ENCODE assay signal across 9 cellular contexts in the genomic region with DNA sequence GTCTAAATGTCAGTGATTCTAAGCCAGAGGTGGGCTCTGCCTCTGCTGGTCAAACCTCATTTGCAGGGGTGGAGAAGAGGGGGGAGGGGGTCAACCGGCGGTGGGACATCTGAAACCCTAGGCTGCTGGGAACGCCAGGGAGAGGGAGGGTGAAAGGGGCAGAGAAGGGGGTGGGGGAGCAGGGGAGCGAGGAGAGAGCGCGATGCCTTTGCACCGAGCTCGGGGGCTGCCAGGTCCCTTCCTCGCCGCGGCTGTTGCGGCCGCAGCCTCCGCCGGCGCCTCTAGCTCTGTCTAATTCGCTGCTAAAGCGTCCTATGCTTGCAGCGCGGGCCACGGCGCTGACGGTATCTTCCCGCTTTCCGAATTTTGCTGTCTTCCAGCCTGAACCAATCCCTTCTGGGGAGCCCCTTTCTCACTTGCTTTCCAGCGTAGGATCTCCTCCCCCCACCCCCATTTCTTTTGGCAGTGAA. TPM values are rescaled to one million over a fixed set of nuclear protein-coding genes. Genes with fewer than 3 reads are reported as not detected.
DNase-seq lines count a peak whose midpoint lies in the region; ATAC-seq and TF ChIP-seq lines count a peak whose summit lies in the region.
"Had no signal": no experiment of that assay in that cellular context is flagged by ENCODE, and none has a peak within 500 bp of the region (broad histone marks: within the 10 kb centered on the region; RNA-seq: fewer than 3 reads in every experiment).

A gene (minus strand): TSS at position 11 of the 470 bp plus-strand sequence. CDS start 738 bp downstream, outside the sequence.

- DNase-seq in CD14-positive monocyte (ENCODE audit: low spot score) (no peak), NOMO-1 treated with dmso at 0.1 percent for 144 hours (lab: John Stamatoyannopoulos, UW; ENCODE audit: unreplicated experiment) (peak; percentile 26), foreskin fibroblast (peak in 1 of 2 donors; percentile 45), occipital lobe (lab: John Stamatoyannopoulos, UW) (peak; percentile 5), LoVo (ENCODE audit: low spot score) (no peak), SW480 (ENCODE audit: low spot score) (no peak)
- DNase-seq in stimulated activated naive CD8-positive, alpha-beta T cell treated with anti-CD3 and anti-CD28 coated beads, Interleukin-15, Interleukin-2, amounts not matched to agents 100 U/mL and 50 U/mL, for 24 hours = no peak

- H3K4me1 Mint-ChIP-seq in CD14-positive monocyte = peaks cover 18% of the 10 kb centered on the region

- TF ChIP-seq CTCF in CD14-positive monocyte (IDR thresholded peaks at IDR 0.05) (no peak), foreskin fibroblast (IDR thresholded peaks at IDR 0.05; ENCODE audit: low read depth, low read length) (no peak)

- peak within 1 kb of the TSS; percentile 29 to 52 for H3K4me3 ChIP-seq in foreskin fibroblast (ENCODE audit: low read depth in 1 of 2, low read length in 2 of 2)

- no peak for ATAC-seq in HG02623 (IDR thresholded peaks at IDR 0.05; ENCODE audit: unreplicated experiment)
- no peak for ATAC-seq in stimulated activated naive CD8-positive, alpha-beta T cell treated with anti-CD3 and anti-CD28 coated beads, Interleukin-15, Interleukin-2, amounts not matched to agents 100 U/mL and 50 U/mL, for 24 hours

- H3K36me3 Mint-ChIP-seq in CD14-positive monocyte = peaks cover 0 to 2% of the 10 kb centered on the region in 2 donors

- intact Hi-C loops in CD14-positive monocyte (cut with micrococcal nuclease) = no loop called here

- H3K4me3 Mint-ChIP-seq in CD14-positive monocyte = peak within 1 kb of the TSS; percentile 59 to 87

- H3K27ac Mint-ChIP-seq in CD14-positive monocyte = no peak within 1 kb of the TSS

- peaks cover 42 to 50% (median 44%) of the 10 kb centered on the region in 3 donors for H3K27me3 Mint-ChIP-seq in CD14-positive monocyte (ENCODE audit: low read depth in 3 of 3)

- peaks cover 7 to 26% (median 20%) of the 10 kb centered on the region in 7 donors for H3K9me3 Mint-ChIP-seq in CD14-positive monocyte

RNA-seq across cellular contexts. Expression of the gene that starts here (rescaled TPM):
- not detected for polyA plus RNA-seq in CD14-positive monocyte
- 0.47 TPM for total RNA-seq in occipital lobe
- total RNA-seq: T-helper 1 cell treated with Interleukin-12 subunit alpha and Interleukin-12 subunit beta and Interleukin-4 antibody, amounts not matched to agents 30 ng/mL and 1 ng/mL, for 36 hours had no signal

Comparison
In these comparisons a context has a peak if more than half of its experiments do, and no peak if none do; other contexts are left out.
1. Peak in DNase-seq in occipital lobe; RNA of the gene not detected or under 1 TPM.